Comparison of ENCODE assay signal across 9 cellular contexts in genomic region chr2:233855345-233855744, GRCh38. TPM values are rescaled to one million over a fixed set of nuclear protein-coding genes. Genes with fewer than 3 reads are reported as not detected.
DNase-seq lines count a peak whose midpoint lies in the region; FAIRE-seq and TF ChIP-seq lines count a peak whose summit lies in the region.
"Had no signal": no experiment of that assay in that cellular context is flagged by ENCODE, and none has a peak within 500 bp of the region (broad histone marks: within the 10 kb centered on the region; RNA-seq: fewer than 3 reads in every experiment).

No MANE protein-coding gene starts in this region.

- H3K14ac ChIP-seq in H1 (ENCODE audit: insufficient read length) (no peak overlapping the region), trophoblast cell (ENCODE audit: low read length) (no peak overlapping the region)

- 90% methylated on average over 5 of the region's 5 CpGs; no CpG with 5 or more reads in 1 of the 2 experiments for WGBS in H1 (ENCODE audit: extremely low coverage in 1 of 2, insufficient coverage in 1 of 2, insufficient read length in 1 of 2, insufficient replicate concordance in 2 of 2, low coverage in 1 of 2, low lambda C conversion rate in 2 of 2, missing lambda C conversion rate in 1 of 2), 2 experiments
- WGBS in trophoblast cell (ENCODE audit: extremely low coverage, insufficient coverage, insufficient read length): no CpG with 5 or more reads among the region's 5 CpGs

- H3K36me3 ChIP-seq in H1 (ENCODE audit: control insufficient read depth in 2 of 4, insufficient read depth in 4 of 4, low read length in 3 of 4): peaks cover 11 to 28% (median 12%) of the 10 kb centered on the region in 4 experiments
- peaks cover 7 to 9% of the 10 kb centered on the region in 2 experiments for H3K36me3 ChIP-seq in trophoblast cell (ENCODE audit: control insufficient read depth in 1 of 2, insufficient read depth in 2 of 2, low read length in 2 of 2)

- H3K27me3 Mint-ChIP-seq in activated CD4-positive, alpha-beta T cell treated with anti-CD3 and anti-CD28 coated beads, Interleukin-2, amount 10 ng/mL, durations not matched to agents 7 days and 5 days: peaks cover 3% of the 10 kb centered on the region

- no peak overlapping the region for H3K18ac ChIP-seq in H1 (ENCODE audit: extremely low read depth, low read length)
- no peak overlapping the region for H3K18ac ChIP-seq in trophoblast cell (ENCODE audit: low read length)

- CTCF ChIA-PET in activated CD4-positive, alpha-beta T cell treated with anti-CD3 and anti-CD28 coated beads, Interleukin-2, amount 10 ng/mL, durations not matched to agents 7 days and 5 days (lab: Charles Lee): interaction anchor here (0.5 to 2.9 kb wide), 3 partner anchors 11 to 620 kb away, joined by 3 to 11 read pairs (median 3); no protein-coding TSS in a partner anchor
- CTCF ChIA-PET in H1 (lab: Charles Lee; ENCODE audit: partially characterized antibody): interaction anchor here (0.7 to 3.1 kb wide), 4 partner anchors 11 to 918 kb away, joined by 3 to 24 read pairs (median 3); partner anchors contain the start of gene MSL3B

- no peak overlapping the region for H3K56ac ChIP-seq in H1 (replicated peaks; ENCODE audit: insufficient read length, low read depth, low read length)

- no peak overlapping the region for H3K27ac ChIP-seq in H1 (ENCODE audit: low read depth, low read length)
- H3K27ac ChIP-seq in trophoblast cell (ENCODE audit: low read depth, low read length): no peak overlapping the region

- H3K4me1 ChIP-seq in H1 (replicated peaks in 1 of 4; ENCODE audit: control insufficient read depth in 3 of 4, insufficient read depth in 4 of 4, low read length in 3 of 4) (peaks cover 0 to 5% (median 2%) of the 10 kb centered on the region in 4 experiments; a peak in 4 of 7 replicates), trophoblast cell (ENCODE audit: control insufficient read depth in 1 of 2, insufficient read depth in 2 of 2, low read length in 2 of 2) (peaks cover 2 to 3% of the 10 kb centered on the region in 2 experiments)

- no peak overlapping the region for H2AK5ac ChIP-seq in H1 (ENCODE audit: low read depth, low read length)
- no peak overlapping the region for H2AK5ac ChIP-seq in trophoblast cell (ENCODE audit: low read length)

- H3K79me2 ChIP-seq in H1 (ENCODE audit: control insufficient read depth in 1 of 2, insufficient read depth in 2 of 2, low read length in 2 of 2) (peaks cover 21 to 38% of the 10 kb centered on the region in 2 experiments), trophoblast cell (ENCODE audit: control insufficient read depth, insufficient read depth, low read length, poor library complexity) (peaks cover 10% of the 10 kb centered on the region)

- DNase-seq in activated CD4-positive, alpha-beta T cell treated with anti-CD3 and anti-CD28 coated beads, Interleukin-2, amount 10 ng/mL, durations not matched to agents 7 days and 5 days: no peak
- DNase-seq in activated CD4-positive, alpha-beta T cell treated with anti-CD3 and anti-CD28 coated beads, Interleukin-2, amount 50 U/mL, for 1 hour: no peak
- peak; percentile 56 for DNase-seq in RPMI7951 (ENCODE audit: low read depth)
- no peak for DNase-seq in H1 (ENCODE audit: low read depth in 1 of 2, low spot score in 2 of 2)
- no peak for DNase-seq in trophoblast cell
- DNase-seq in NCI-H1105 (lab: John Stamatoyannopoulos, UW): no peak
- no peak for DNase-seq in iPS-NIHi7 (ENCODE audit: extremely low spot score)
- no peak for DNase-seq in cardiac septum (ENCODE audit: low spot score)
- DNase-seq: NK-92 treated with Interleukin-12 subunit alpha and Interleukin-12 subunit beta, amount 100 ng/mL, for 24 hours had no signal

- H2BK5ac ChIP-seq in H1 (ENCODE audit: low read depth, low read length): no peak overlapping the region
- H2BK5ac ChIP-seq in trophoblast cell (ENCODE audit: low read depth, low read length, poor library complexity): no peak overlapping the region

- TF ChIP-seq EP300 in H1 (IDR thresholded peaks at IDR 0.05; ENCODE audit: borderline replicate concordance in 1 of 2, low read depth in 2 of 2, low read length in 2 of 2): no peak

- H3K4ac ChIP-seq in H1 (replicated peaks; ENCODE audit: insufficient read length, low read depth, low read length): no peak overlapping the region
- no peak overlapping the region for H3K4ac ChIP-seq in trophoblast cell (ENCODE audit: low read depth, low read length)

- no peak overlapping the region for H3K9ac ChIP-seq in H1 (replicated peaks in 1 of 4; ENCODE audit: extremely low read depth in 1 of 4, low read depth in 3 of 4, low read length in 3 of 4)
- H3K9ac ChIP-seq in trophoblast cell (ENCODE audit: low read length): no peak overlapping the region

- H3K4me2 ChIP-seq in H1 (ENCODE audit: insufficient read depth in 1 of 2, low read depth in 2 of 2, low read length in 2 of 2): peak overlapping the region; percentile 69 to 94; a peak in 3 of 4 replicates
- H3K4me2 ChIP-seq in trophoblast cell (ENCODE audit: low read length): no peak overlapping the region

- peak overlapping the region; percentile 93 for H3K27ac Mint-ChIP-seq in activated CD4-positive, alpha-beta T cell treated with anti-CD3 and anti-CD28 coated beads, Interleukin-2, amount 10 ng/mL, durations not matched to agents 7 days and 5 days

- TF ChIP-seq CTCF in H1 (IDR thresholded peaks at IDR 0.05; ENCODE audit: control extremely low read depth in 1 of 3, insufficient read depth in 1 of 3, low read depth in 1 of 3, low read length in 3 of 3): no peak

- H4K5ac ChIP-seq in H1 (ENCODE audit: insufficient read length, low read depth, low read length): no peak overlapping the region

- peak overlapping the region; percentile 87 for H3K4me3 Mint-ChIP-seq in activated CD4-positive, alpha-beta T cell treated with anti-CD3 and anti-CD28 coated beads, Interleukin-2, amount 10 ng/mL, durations not matched to agents 7 days and 5 days

- H3K4me1 Mint-ChIP-seq in activated CD4-positive, alpha-beta T cell treated with anti-CD3 and anti-CD28 coated beads, Interleukin-2, amount 10 ng/mL, durations not matched to agents 7 days and 5 days: peaks cover 51% of the 10 kb centered on the region

- peaks cover 31% of the 10 kb centered on the region for H3K36me3 Mint-ChIP-seq in activated CD4-positive, alpha-beta T cell treated with anti-CD3 and anti-CD28 coated beads, Interleukin-2, amount 10 ng/mL, durations not matched to agents 7 days and 5 days (ENCODE audit: low read depth)

- no peak overlapping the region for H2AFZ ChIP-seq in H1 (ENCODE audit: low read length)
- no peak overlapping the region for H2AFZ ChIP-seq in trophoblast cell (ENCODE audit: insufficient read depth, low read length, poor library complexity)

- H3K23me2 ChIP-seq in H1 (ENCODE audit: low read depth, low read length): peaks cover 7% of the 10 kb centered on the region

- H3K27me3 ChIP-seq in H1 (replicated peaks in 1 of 4; ENCODE audit: control insufficient read depth in 3 of 4, extremely low read depth in 1 of 4, insufficient read depth in 3 of 4, low read length in 3 of 4): no peaks in the 10 kb centered on the region; a peak in 1 of 7 replicates
- no peaks in the 10 kb centered on the region for H3K27me3 ChIP-seq in trophoblast cell (ENCODE audit: insufficient read depth, low read length)

- H2BK12ac ChIP-seq in H1 (ENCODE audit: low read depth, low read length) (no peak overlapping the region; the same call in 1 of the 2 replicates), trophoblast cell (ENCODE audit: low read length) (no peak overlapping the region)

- H3K9me3 Mint-ChIP-seq in activated CD4-positive, alpha-beta T cell treated with anti-CD3 and anti-CD28 coated beads, Interleukin-2, amount 10 ng/mL, durations not matched to agents 7 days and 5 days: no peaks in the 10 kb centered on the region

- intact Hi-C loops in cardiac septum (cut with DNase I): no loop called here

- H2BK15ac ChIP-seq in H1 (ENCODE audit: low read length): no peak overlapping the region; the same call in 1 of the 2 replicates

- FAIRE-seq in H1 (lab: Jason Lieb, UNC): no peak

- POLR2A ChIA-PET in activated CD4-positive, alpha-beta T cell treated with anti-CD3 and anti-CD28 coated beads, Interleukin-2, amount 10 ng/mL, durations not matched to agents 7 days and 5 days (lab: Charles Lee): no interaction called here
- POLR2A ChIA-PET in H1 (lab: Charles Lee; ENCODE audit: partially characterized antibody): interaction anchor here (0.8 to 1.7 kb wide), 3 partner anchors 9 to 11 kb away, joined by 3 to 6 read pairs (median 4); no protein-coding TSS in a partner anchor

- no peak overlapping the region for H2BK20ac ChIP-seq in H1 (ENCODE audit: low read length)

- H4K20me1 ChIP-seq in H1 (replicated peaks in 1 of 2; ENCODE audit: control insufficient read depth in 1 of 2, insufficient read depth in 2 of 2, low read length in 2 of 2): peaks cover 3 to 7% of the 10 kb centered on the region in 2 experiments

- H4K91ac ChIP-seq in H1 (replicated peaks; ENCODE audit: insufficient read length, low read length) (no peak overlapping the region), trophoblast cell (ENCODE audit: low read depth, low read length) (no peak overlapping the region)

- H3K4me3 ChIP-seq in H1 (ENCODE audit: extremely low read depth in 1 of 4, insufficient read depth in 2 of 4, low read depth in 3 of 4, low read length in 4 of 4): peak overlapping the region in 2 of 4 experiments; percentile 96 to 99; a peak in 2 of 8 replicates
- no peak overlapping the region for H3K4me3 ChIP-seq in trophoblast cell (ENCODE audit: low read depth, low read length)

- no peak overlapping the region for H4K12ac ChIP-seq in trophoblast cell (ENCODE audit: low read depth, low read length)

- no peak overlapping the region for H4K8ac ChIP-seq in H1 (ENCODE audit: extremely low read depth, insufficient read depth, low read length)
- H4K8ac ChIP-seq in trophoblast cell (ENCODE audit: low read depth, low read length): peak overlapping the region; percentile 16

- TF ChIP-seq POLR2A in H1 (IDR thresholded peaks at IDR 0.05; ENCODE audit: control extremely low read depth in 1 of 2, low read depth in 2 of 2, low read length in 2 of 2): no peak

- H3K23ac ChIP-seq in H1 (ENCODE audit: insufficient read length) (no peak overlapping the region), trophoblast cell (ENCODE audit: low read length) (no peak overlapping the region)

- H3K9me3 ChIP-seq in H1 (ENCODE audit: insufficient read depth in 2 of 2, low read depth in 1 of 2, low read length in 1 of 2): no peaks in the 10 kb centered on the region
- H3K9me3 ChIP-seq in trophoblast cell (ENCODE audit: insufficient read depth, low read depth, low read length): no peaks in the 10 kb centered on the region

- peaks cover 3% of the 10 kb centered on the region; the same call in 1 of the 2 replicates for H3K79me1 ChIP-seq in H1 (ENCODE audit: low read depth, low read length)
- H3K79me1 ChIP-seq in trophoblast cell (ENCODE audit: low read length): peaks cover 8% of the 10 kb centered on the region

- H2BK120ac ChIP-seq in H1 (replicated peaks; ENCODE audit: low read depth, low read length): no peak overlapping the region
- no peak overlapping the region for H2BK120ac ChIP-seq in trophoblast cell (ENCODE audit: insufficient read depth, low read length, poor library complexity)

- TF ChIP-seq RAD21 in H1 (IDR thresholded peaks at IDR 0.05 in 1 of 2, conservative IDR thresholded peaks at IDR 0.05 in 1 of 2; ENCODE audit: low read depth in 2 of 2, low read length in 2 of 2): no peak

RNA-seq across cellular contexts. Expression of gene HJURP, which starts 1.0 kb away (rescaled TPM):
- total RNA-seq in activated CD4-positive, alpha-beta T cell treated with anti-CD3 and anti-CD28 coated beads, Interleukin-2, amount 10 ng/mL, durations not matched to agents 7 days and 5 days: 100 to 1,000 TPM; 139 to 141 TPM
- total RNA-seq in RPMI7951 (2014; rRNA removed; shearing (Covaris generic)): 115 TPM in 2 replicates
- 56.6 and 60.5 TPM in 2 replicates for total RNA-seq in H1 (2021; fragmentation: NEBNext Ultra II Directional; extraction: Animal tissue kit (Norgen Biotek cat#: 25700))
- polyA plus RNA-seq in H1 (2011; rRNA removed): 39.3 and 49.3 TPM in 2 replicates
- polyA plus RNA-seq in H1 (2011; cell fraction: cytosol; rRNA removed): 50.9 TPM
- polyA plus RNA-seq in H1 (2011; cell fraction: nucleus; rRNA removed): 97.3 TPM
- 37.8 to 45.6 TPM (median 39.2 TPM) in 4 replicates for polyA plus RNA-seq in H1 (2012, experiment 1 of 2)
- 9.4 TPM for polyA plus RNA-seq in H1 (2012, experiment 2 of 2)
- 42.7 TPM for polyA plus RNA-seq in H1 (2013, experiment 1 of 2)
- 40.0 TPM for polyA plus RNA-seq in H1 (2013, experiment 2 of 2)
- polyA minus RNA-seq in H1 (2011; rRNA and poly(A)+ RNA removed): 157 and 160 TPM in 2 replicates
- polyA minus RNA-seq in H1 (2011; cell fraction: cytosol; rRNA and poly(A)+ RNA removed): 51.7 TPM
- 52.7 TPM for polyA minus RNA-seq in H1 (2011; cell fraction: nucleus; rRNA and poly(A)+ RNA removed)
- polyA plus RNA-seq in trophoblast cell (2013): 21.0 and 22.2 TPM in 2 replicates
- total RNA-seq in cardiac septum: not detected

Comparison
In these comparisons a context has a peak if more than half of its experiments do, and no peak if none do; other contexts are left out.
1. RNA of gene HJURP, which starts 1.0 kb away (total RNA-seq): 139 to 141 TPM in activated CD4-positive, alpha-beta T cell treated with anti-CD3 and anti-CD28 coated beads, Interleukin-2, amount 10 ng/mL, durations not matched to agents 7 days and 5 days, 115 TPM in RPMI7951 and 56.6 to 60.5 TPM in H1; not detected in cardiac septum (single experiment); every median in the first group is over 10 times any median in the second.